In the genomic region with DNA sequence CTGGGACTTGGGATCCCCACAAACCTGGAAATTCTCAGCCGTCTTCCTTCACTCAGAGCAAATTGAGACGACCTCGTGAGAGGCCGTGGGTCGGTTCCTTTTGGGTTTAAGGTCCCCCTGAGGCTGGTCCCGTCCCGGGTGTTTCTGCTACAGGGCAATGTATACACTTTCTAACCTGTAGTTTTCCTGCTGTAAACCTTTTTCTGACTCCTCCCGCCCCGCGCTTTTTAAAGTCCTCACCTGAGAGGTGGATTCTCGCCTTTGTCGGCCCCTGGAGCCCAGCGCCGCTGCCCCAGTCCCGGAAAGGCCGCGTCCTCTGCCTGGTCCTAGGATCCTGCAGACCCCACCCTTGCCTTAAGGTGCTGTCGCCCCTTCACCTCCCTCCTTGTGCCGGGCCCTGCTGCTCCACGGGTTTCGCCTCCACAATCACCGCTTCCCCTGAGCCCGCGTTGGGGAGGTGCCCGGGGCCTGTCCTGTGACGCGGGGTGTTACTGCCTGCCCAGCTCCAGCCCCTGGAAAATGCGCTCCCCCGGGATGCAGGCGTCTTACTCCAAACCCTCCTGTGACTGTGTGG, we compare ENCODE assay signal across 8 cellular contexts. TPM values are rescaled to one million over a fixed set of nuclear protein-coding genes. Genes with fewer than 3 reads are reported as not detected.
DNase-seq lines count a peak whose midpoint lies in the region; ATAC-seq and TF ChIP-seq lines count a peak whose summit lies in the region.

No MANE protein-coding gene starts in this region.

- H3K4me3 Mint-ChIP-seq in activated CD8-positive, alpha-beta T cell treated with anti-CD3 and anti-CD28 coated beads, Interleukin-2, amount 10 ng/mL, durations not matched to agents 7 days and 5 days = peak overlapping the region; percentile 90

- CTCF ChIA-PET in activated CD8-positive, alpha-beta T cell treated with anti-CD3 and anti-CD28 coated beads, Interleukin-2, amount 10 ng/mL, durations not matched to agents 7 days and 5 days (lab: Charles Lee) = interaction anchor here (1.2 kb wide), 1 partner anchor 237 kb away, joined by 3 read pairs; no protein-coding TSS in a partner anchor

- peak overlapping the region; percentile 91 for H3K4me3 ChIP-seq in fibroblast of villous mesenchyme (ENCODE audit: low read depth, low read length)

- peak; percentile 8 for DNase-seq in CD1c-positive myeloid dendritic cell (ENCODE audit: extremely low spot score)
- DNase-seq in HK-2 (ENCODE audit: unreplicated experiment) = peak; percentile 37
- peak; percentile 40 for DNase-seq in activated CD8-positive, alpha-beta T cell treated with anti-CD3 and anti-CD28 coated beads, Interleukin-2, amount 10 ng/mL, durations not matched to agents 7 days and 5 days
- DNase-seq in fibroblast of villous mesenchyme (ENCODE audit: low read depth) = peak; percentile 33
- no peak for DNase-seq in omental fat pad (ENCODE audit: low spot score)
- no peak for DNase-seq in NCI-H2171 (lab: John Stamatoyannopoulos, UW)
- DNase-seq in NCI-H2107 treated with DMSO at 0.1 percent for 48 hours (lab: John Stamatoyannopoulos, UW; ENCODE audit: unreplicated experiment) = no peak

- H3K9me3 Mint-ChIP-seq in activated CD8-positive, alpha-beta T cell treated with anti-CD3 and anti-CD28 coated beads, Interleukin-2, amount 10 ng/mL, durations not matched to agents 7 days and 5 days (ENCODE audit: insufficient read depth) = peaks cover 26% of the 10 kb centered on the region

- TF ChIP-seq CTCF in fibroblast of villous mesenchyme (IDR thresholded peaks at IDR 0.05; ENCODE audit: insufficient read depth, low read depth, low read length) (no peak), omental fat pad (IDR thresholded peaks at IDR 0.05) (no peak)

- H3K27ac Mint-ChIP-seq in activated CD8-positive, alpha-beta T cell treated with anti-CD3 and anti-CD28 coated beads, Interleukin-2, amount 10 ng/mL, durations not matched to agents 7 days and 5 days = peak overlapping the region; percentile 92

- POLR2A ChIA-PET in activated CD8-positive, alpha-beta T cell treated with anti-CD3 and anti-CD28 coated beads, Interleukin-2, amount 10 ng/mL, durations not matched to agents 7 days and 5 days (lab: Charles Lee) = interaction anchor here (0.6 to 1.4 kb wide), 3 partner anchors 37 to 1015 kb away, joined by 3 to 5 read pairs (median 5); a partner anchor contains a TSS

- H3K4me1 Mint-ChIP-seq in activated CD8-positive, alpha-beta T cell treated with anti-CD3 and anti-CD28 coated beads, Interleukin-2, amount 10 ng/mL, durations not matched to agents 7 days and 5 days (ENCODE audit: low read depth) = peaks cover 25% of the 10 kb centered on the region

- ATAC-seq in GM19463 (IDR thresholded peaks at IDR 0.05; ENCODE audit: unreplicated experiment) (peak; percentile 15), omental fat pad (ENCODE audit: low FRiP score) (peak; percentile 23)
- ATAC-seq in activated CD8-positive, alpha-beta T cell treated with anti-CD3 and anti-CD28 coated beads, Interleukin-2, amount 10 ng/mL, durations not matched to agents 7 days and 5 days = peak; percentile 43

- H3K27me3 Mint-ChIP-seq in activated CD8-positive, alpha-beta T cell treated with anti-CD3 and anti-CD28 coated beads, Interleukin-2, amount 10 ng/mL, durations not matched to agents 7 days and 5 days (ENCODE audit: low read depth) = no peaks in the 10 kb centered on the region

- H3K36me3 Mint-ChIP-seq in activated CD8-positive, alpha-beta T cell treated with anti-CD3 and anti-CD28 coated beads, Interleukin-2, amount 10 ng/mL, durations not matched to agents 7 days and 5 days (ENCODE audit: low read depth) = peaks cover 46% of the 10 kb centered on the region

RNA-seq across cellular contexts. Expression of a gene that starts 0.4 kb away (rescaled TPM):
- total RNA-seq in activated CD8-positive, alpha-beta T cell treated with anti-CD3 and anti-CD28 coated beads, Interleukin-2, amount 10 ng/mL, durations not matched to agents 7 days and 5 days = 10 to 100 TPM; 13.8 to 14.8 TPM
- total RNA-seq in fibroblast of villous mesenchyme (8.7 and 13.8 TPM in 2 replicates), omental fat pad (10 to 100 TPM; 10.4 to 16.8 (median 14.2) TPM)

RNA-seq across cellular contexts. Expression of a gene that starts 35.4 kb away (rescaled TPM):
- 1 to 10 TPM; 5.0 to 6.2 TPM for total RNA-seq in activated CD8-positive, alpha-beta T cell treated with anti-CD3 and anti-CD28 coated beads, Interleukin-2, amount 10 ng/mL, durations not matched to agents 7 days and 5 days
- total RNA-seq in fibroblast of villous mesenchyme = 1.9 and 3.0 TPM in 2 replicates
- total RNA-seq in omental fat pad = 10 to 100 TPM in 1 of 4 donors, 1 to 10 TPM in 3; 2.5 to 11.0 (median 2.9) TPM

RNA-seq across cellular contexts. Expression of a gene that starts 37.2 kb away (rescaled TPM):
- 10 to 100 TPM; 11.8 to 12.5 TPM for total RNA-seq in activated CD8-positive, alpha-beta T cell treated with anti-CD3 and anti-CD28 coated beads, Interleukin-2, amount 10 ng/mL, durations not matched to agents 7 days and 5 days
- total RNA-seq in fibroblast of villous mesenchyme = 9.7 and 14.2 TPM in 2 replicates
- total RNA-seq in omental fat pad = 10 to 100 TPM in 2 of 4 donors, 1 to 10 TPM in 2; 8.5 to 19.4 (median 9.6) TPM

Comparison
In these comparisons a context has a peak if more than half of its experiments do, and no peak if none do; other contexts are left out.
1. DNase-seq: peak in CD1c-positive myeloid dendritic cell (single experiment), HK-2 (single experiment), activated CD8-positive, alpha-beta T cell treated with anti-CD3 and anti-CD28 coated beads, Interleukin-2, amount 10 ng/mL, durations not matched to agents 7 days and 5 days (single experiment) and fibroblast of villous mesenchyme (single experiment); none in omental fat pad (single experiment), NCI-H2171 (single experiment) and NCI-H2107 treated with DMSO at 0.1 percent for 48 hours (single experiment).
2. Peak in every context shown above with its lines, with median percentiles within 50 percentile points of each other: ATAC-seq.